In the genomic region with DNA sequence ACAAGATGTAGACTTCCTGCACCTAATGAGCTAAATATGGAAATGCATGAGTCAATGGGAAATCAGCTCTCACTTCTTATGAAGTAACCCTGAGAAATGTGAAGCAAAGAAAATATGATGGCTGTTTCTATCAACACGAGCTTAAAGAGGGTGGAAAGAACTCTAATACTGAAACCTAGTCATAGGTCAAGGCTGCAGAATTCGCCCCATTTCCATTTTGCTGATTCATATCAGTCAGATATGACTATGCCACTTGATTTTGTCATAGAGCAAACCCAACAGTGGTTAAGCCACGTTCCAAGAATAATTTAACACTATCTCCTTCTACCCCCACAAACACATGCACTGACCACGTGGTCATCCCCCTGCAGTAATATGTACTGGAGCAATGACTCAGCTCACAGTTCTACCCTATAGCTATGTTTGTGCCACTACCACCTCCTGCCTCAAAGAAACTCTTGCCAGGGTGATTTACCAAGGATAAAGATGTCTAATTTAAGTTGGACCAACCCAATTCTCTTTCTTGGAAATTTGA, we compare ENCODE assay signal across 1 cellular context.
TF ChIP-seq lines count a peak whose summit lies in the region.

No MANE protein-coding gene starts in this region.

TF ChIP-seq in GM12878, 131 proteins besides CTCF, POLR2A, EP300 and RAD21 (continued from another document):
- TF ChIP-seq SUZ12 (IDR thresholded peaks at IDR 0.05; ENCODE audit: unreplicated experiment), result no peak
- peak in 1 of 2 experiments; percentile 63; a peak in 1 of 4 replicates for TF ChIP-seq SRF (IDR thresholded peaks at IDR 0.05; ENCODE audit: low read depth in 2 of 2, low read length in 2 of 2)
- no peak for TF ChIP-seq ZZZ3 (IDR thresholded peaks at IDR 0.05; ENCODE audit: control insufficient read depth, insufficient read length, low read depth)
- no peak; the same call in 1 of the 2 replicates for TF ChIP-seq MXI1 (IDR thresholded peaks at IDR 0.05; ENCODE audit: low read depth, low read length)
- peak; percentile 83 for TF ChIP-seq MEF2A (IDR thresholded peaks at IDR 0.05; ENCODE audit: insufficient read depth, low read depth, low read length)
- peak in 1 of 2 experiments; percentile 42; a peak in 1 of 3 replicates for TF ChIP-seq EGR1 (IDR thresholded peaks at IDR 0.05; ENCODE audit: borderline replicate concordance in 1 of 2, low read depth in 2 of 2, low read length in 2 of 2)
- TF ChIP-seq YY1 (IDR thresholded peaks at IDR 0.05; ENCODE audit: low read depth, low read length), result peak; percentile 24; the same call in 1 of the 2 replicates
- TF ChIP-seq, protein P1, sequence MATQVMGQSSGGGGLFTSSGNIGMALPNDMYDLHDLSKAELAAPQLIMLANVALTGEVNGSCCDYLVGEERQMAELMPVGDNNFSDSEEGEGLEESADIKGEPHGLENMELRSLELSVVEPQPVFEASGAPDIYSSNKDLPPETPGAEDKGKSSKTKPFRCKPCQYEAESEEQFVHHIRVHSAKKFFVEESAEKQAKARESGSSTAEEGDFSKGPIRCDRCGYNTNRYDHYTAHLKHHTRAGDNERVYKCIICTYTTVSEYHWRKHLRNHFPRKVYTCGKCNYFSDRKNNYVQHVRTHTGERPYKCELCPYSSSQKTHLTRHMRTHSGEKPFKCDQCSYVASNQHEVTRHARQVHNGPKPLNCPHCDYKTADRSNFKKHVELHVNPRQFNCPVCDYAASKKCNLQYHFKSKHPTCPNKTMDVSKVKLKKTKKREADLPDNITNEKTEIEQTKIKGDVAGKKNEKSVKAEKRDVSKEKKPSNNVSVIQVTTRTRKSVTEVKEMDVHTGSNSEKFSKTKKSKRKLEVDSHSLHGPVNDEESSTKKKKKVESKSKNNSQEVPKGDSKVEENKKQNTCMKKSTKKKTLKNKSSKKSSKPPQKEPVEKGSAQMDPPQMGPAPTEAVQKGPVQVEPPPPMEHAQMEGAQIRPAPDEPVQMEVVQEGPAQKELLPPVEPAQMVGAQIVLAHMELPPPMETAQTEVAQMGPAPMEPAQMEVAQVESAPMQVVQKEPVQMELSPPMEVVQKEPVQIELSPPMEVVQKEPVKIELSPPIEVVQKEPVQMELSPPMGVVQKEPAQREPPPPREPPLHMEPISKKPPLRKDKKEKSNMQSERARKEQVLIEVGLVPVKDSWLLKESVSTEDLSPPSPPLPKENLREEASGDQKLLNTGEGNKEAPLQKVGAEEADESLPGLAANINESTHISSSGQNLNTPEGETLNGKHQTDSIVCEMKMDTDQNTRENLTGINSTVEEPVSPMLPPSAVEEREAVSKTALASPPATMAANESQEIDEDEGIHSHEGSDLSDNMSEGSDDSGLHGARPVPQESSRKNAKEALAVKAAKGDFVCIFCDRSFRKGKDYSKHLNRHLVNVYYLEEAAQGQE (IDR thresholded peaks at IDR 0.05; ENCODE audit: low read depth, low read length), result no peak
- TF ChIP-seq CBFB (IDR thresholded peaks at IDR 0.05; ENCODE audit: low read depth), result peak; percentile 90
- TF ChIP-seq ZBED1 (IDR thresholded peaks at IDR 0.05; ENCODE audit: borderline replicate concordance), result peak; percentile 95
- TF ChIP-seq, protein P2, sequence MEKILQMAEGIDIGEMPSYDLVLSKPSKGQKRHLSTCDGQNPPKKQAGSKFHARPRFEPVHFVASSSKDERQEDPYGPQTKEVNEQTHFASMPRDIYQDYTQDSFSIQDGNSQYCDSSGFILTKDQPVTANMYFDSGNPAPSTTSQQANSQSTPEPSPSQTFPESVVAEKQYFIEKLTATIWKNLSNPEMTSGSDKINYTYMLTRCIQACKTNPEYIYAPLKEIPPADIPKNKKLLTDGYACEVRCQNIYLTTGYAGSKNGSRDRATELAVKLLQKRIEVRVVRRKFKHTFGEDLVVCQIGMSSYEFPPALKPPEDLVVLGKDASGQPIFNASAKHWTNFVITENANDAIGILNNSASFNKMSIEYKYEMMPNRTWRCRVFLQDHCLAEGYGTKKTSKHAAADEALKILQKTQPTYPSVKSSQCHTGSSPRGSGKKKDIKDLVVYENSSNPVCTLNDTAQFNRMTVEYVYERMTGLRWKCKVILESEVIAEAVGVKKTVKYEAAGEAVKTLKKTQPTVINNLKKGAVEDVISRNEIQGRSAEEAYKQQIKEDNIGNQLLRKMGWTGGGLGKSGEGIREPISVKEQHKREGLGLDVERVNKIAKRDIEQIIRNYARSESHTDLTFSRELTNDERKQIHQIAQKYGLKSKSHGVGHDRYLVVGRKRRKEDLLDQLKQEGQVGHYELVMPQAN (conservative IDR thresholded peaks at IDR 0.05), result 0 out of 2 replicates have a peak, but pooled peaks have one; percentile 32
- peak; percentile 97 for TF ChIP-seq IRF4 (IDR thresholded peaks at IDR 0.05; ENCODE audit: low read depth, low read length)
